8 cellular contexts compared by ENCODE assay signal in genomic region chr4:98261291-98262271, GRCh38. TPM values are rescaled to one million over a fixed set of nuclear protein-coding genes. Genes with fewer than 3 reads are reported as not detected.
DNase-seq lines count a peak whose midpoint lies in the region; ATAC-seq, FAIRE-seq and TF ChIP-seq lines count a peak whose summit lies in the region.

A gene with protein sequence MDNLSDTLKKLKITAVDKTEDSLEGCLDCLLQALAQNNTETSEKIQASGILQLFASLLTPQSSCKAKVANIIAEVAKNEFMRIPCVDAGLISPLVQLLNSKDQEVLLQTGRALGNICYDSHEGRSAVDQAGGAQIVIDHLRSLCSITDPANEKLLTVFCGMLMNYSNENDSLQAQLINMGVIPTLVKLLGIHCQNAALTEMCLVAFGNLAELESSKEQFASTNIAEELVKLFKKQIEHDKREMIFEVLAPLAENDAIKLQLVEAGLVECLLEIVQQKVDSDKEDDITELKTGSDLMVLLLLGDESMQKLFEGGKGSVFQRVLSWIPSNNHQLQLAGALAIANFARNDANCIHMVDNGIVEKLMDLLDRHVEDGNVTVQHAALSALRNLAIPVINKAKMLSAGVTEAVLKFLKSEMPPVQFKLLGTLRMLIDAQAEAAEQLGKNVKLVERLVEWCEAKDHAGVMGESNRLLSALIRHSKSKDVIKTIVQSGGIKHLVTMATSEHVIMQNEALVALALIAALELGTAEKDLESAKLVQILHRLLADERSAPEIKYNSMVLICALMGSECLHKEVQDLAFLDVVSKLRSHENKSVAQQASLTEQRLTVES (plus strand): TSS chr4:98261384. CDS start chr4:98261566, 182 bp downstream.

- peak within 1 kb of the TSS; percentile 65 for H2AFZ ChIP-seq in H1 (ENCODE audit: low read length)

- peaks cover 1 to 9% (median 7%) of the 10 kb centered on the region in 4 experiments; a peak in 5 of 7 replicates for H3K4me1 ChIP-seq in H1 (replicated peaks in 1 of 4; ENCODE audit: control insufficient read depth in 3 of 4, insufficient read depth in 4 of 4, low read length in 3 of 4)

- POLR2A ChIA-PET in H1 (lab: Charles Lee; ENCODE audit: partially characterized antibody) = interaction anchor here (0.9 to 4.0 kb wide), 15 partner anchors 8 to 667 kb away, joined by 3 to 21 read pairs (median 3); no protein-coding TSS in a partner anchor

- peak within 1 kb of the TSS; percentile 93 for H3K27ac ChIP-seq in H1 (ENCODE audit: low read depth, low read length)

- H3K9me3 ChIP-seq in H1 (ENCODE audit: insufficient read depth in 2 of 2, low read depth in 1 of 2, low read length in 1 of 2) = no peaks in the 10 kb centered on the region

- peak within 1 kb of the TSS; percentile 95 for H3K18ac ChIP-seq in H1 (ENCODE audit: extremely low read depth, low read length)

- H3K4me3 ChIP-seq in H1 (ENCODE audit: extremely low read depth in 1 of 4, insufficient read depth in 2 of 4, low read depth in 3 of 4, low read length in 4 of 4) = peak within 1 kb of the TSS; percentile 80 to 96 (median 90)

- peak within 1 kb of the TSS; percentile 64 for H4K5ac ChIP-seq in H1 (ENCODE audit: insufficient read length, low read depth, low read length)

- no peak within 1 kb of the TSS for H2BK120ac ChIP-seq in H1 (replicated peaks; ENCODE audit: low read depth, low read length)

- peak within 1 kb of the TSS; percentile 34 for H4K91ac ChIP-seq in H1 (replicated peaks; ENCODE audit: insufficient read length, low read length)

- no peak for TF ChIP-seq CTCF in H1 (IDR thresholded peaks at IDR 0.05; ENCODE audit: control extremely low read depth in 1 of 3, insufficient read depth in 1 of 3, low read depth in 1 of 3, low read length in 3 of 3)

- peak within 1 kb of the TSS; percentile 69; the same call in 1 of the 2 replicates for H2BK12ac ChIP-seq in H1 (ENCODE audit: low read depth, low read length)

- H3K56ac ChIP-seq in H1 (replicated peaks; ENCODE audit: insufficient read length, low read depth, low read length) = peak within 1 kb of the TSS; percentile 70

- peaks cover 15% of the 10 kb centered on the region for H3K23me2 ChIP-seq in H1 (ENCODE audit: low read depth, low read length)

- TF ChIP-seq POLR2A in H1 (IDR thresholded peaks at IDR 0.05; ENCODE audit: control extremely low read depth in 1 of 2, low read depth in 2 of 2, low read length in 2 of 2) = peak in 1 of 2 experiments; percentile 59; a peak in 2 of 3 replicates

- TF ChIP-seq EP300 in H1 (IDR thresholded peaks at IDR 0.05; ENCODE audit: borderline replicate concordance in 1 of 2, low read depth in 2 of 2, low read length in 2 of 2) = no peak

- H2AK5ac ChIP-seq in H1 (ENCODE audit: low read depth, low read length) = peak within 1 kb of the TSS; percentile 75; the same call in 1 of the 2 replicates

- peak within 1 kb of the TSS; percentile 98; the same call in 1 of the 2 replicates for H4K8ac ChIP-seq in H1 (ENCODE audit: extremely low read depth, insufficient read depth, low read length)

- no peaks in the 10 kb centered on the region for H3K79me1 ChIP-seq in H1 (ENCODE audit: low read depth, low read length)

- no peak for TF ChIP-seq RAD21 in H1 (IDR thresholded peaks at IDR 0.05 in 1 of 2, conservative IDR thresholded peaks at IDR 0.05 in 1 of 2; ENCODE audit: low read depth in 2 of 2, low read length in 2 of 2)

- no peak within 1 kb of the TSS for H3K23ac ChIP-seq in H1 (ENCODE audit: insufficient read length)

- H3K9ac ChIP-seq in H1 (replicated peaks in 1 of 4; ENCODE audit: extremely low read depth in 1 of 4, low read depth in 3 of 4, low read length in 3 of 4) = peak within 1 kb of the TSS; percentile 79 to 95 (median 94)

- H3K79me2 ChIP-seq in H1 (ENCODE audit: control insufficient read depth in 1 of 2, insufficient read depth in 2 of 2, low read length in 2 of 2) = peaks cover 0 to 44% of the 10 kb centered on the region in 2 experiments; a peak in 3 of 4 replicates

- CTCF ChIA-PET in H1 (lab: Charles Lee; ENCODE audit: partially characterized antibody) = interaction anchor here (1.0 to 1.5 kb wide), 2 partner anchors 8 to 103 kb away, joined by 3 to 4 read pairs; no protein-coding TSS in a partner anchor

- H3K14ac ChIP-seq in H1 (ENCODE audit: insufficient read length) = peak within 1 kb of the TSS; percentile 43

- H3K36me3 ChIP-seq in H1 (ENCODE audit: control insufficient read depth in 2 of 4, insufficient read depth in 4 of 4, low read length in 3 of 4) = no peaks in the 10 kb centered on the region

- peak within 1 kb of the TSS; percentile 88 to 91 for H3K4me2 ChIP-seq in H1 (ENCODE audit: insufficient read depth in 1 of 2, low read depth in 2 of 2, low read length in 2 of 2)

- peak within 1 kb of the TSS; percentile 51 for H3K4ac ChIP-seq in H1 (replicated peaks; ENCODE audit: insufficient read length, low read depth, low read length)

- H4K20me1 ChIP-seq in H1 (replicated peaks in 1 of 2; ENCODE audit: control insufficient read depth in 1 of 2, insufficient read depth in 2 of 2, low read length in 2 of 2) = peaks cover 0 to 3% of the 10 kb centered on the region in 2 experiments

- ATAC-seq in HG02970 (IDR thresholded peaks at IDR 0.05; ENCODE audit: low FRiP score, unreplicated experiment) = peak; percentile 4

- DNase-seq in activated gamma-delta T cell (lab: John Stamatoyannopoulos, UW) (peak; percentile 87), activated gamma-delta T cell treated with Interleukin-2 at 50 U/mL for 16 hours (no peak), NCI-H2171 (lab: John Stamatoyannopoulos, UW) (peak; percentile 25), H1 (ENCODE audit: low read depth in 1 of 2, low spot score in 2 of 2) (peak in 1 of 2 experiments; percentile 78), medulla oblongata (ENCODE audit: extremely low spot score) (peak; percentile 73)
- peak; percentile 9 to 25 for DNase-seq in activated CD4-positive, alpha-beta T cell treated with anti-CD3 and anti-CD28 coated beads, Interleukin-2, amount 50 U/mL, for 24 hours (ENCODE audit: low read depth in 1 of 2, low spot score in 1 of 2)
- DNase-seq in stimulated activated CD8-positive, alpha-beta memory T cell treated with anti-CD3 and anti-CD28 coated beads, Interleukin-12 subunit alpha, Interleukin-12 subunit beta, amount 100 ng/mL, for 4 hours (ENCODE audit: low read depth) = peak; percentile 17

- 0% methylated on average over 64 of the region's 103 CpGs; no CpG with 5 or more reads in 1 of the 2 experiments for WGBS in H1 (ENCODE audit: extremely low coverage in 1 of 2, insufficient coverage in 1 of 2, insufficient read length in 1 of 2, insufficient replicate concordance in 2 of 2, low coverage in 1 of 2, low lambda C conversion rate in 2 of 2, missing lambda C conversion rate in 1 of 2), 2 experiments

- H2BK20ac ChIP-seq in H1 (ENCODE audit: low read length) = no peak within 1 kb of the TSS

- no peaks in the 10 kb centered on the region for H3K27me3 ChIP-seq in H1 (replicated peaks in 1 of 4; ENCODE audit: control insufficient read depth in 3 of 4, extremely low read depth in 1 of 4, insufficient read depth in 3 of 4, low read length in 3 of 4)

- peak within 1 kb of the TSS; percentile 72; the same call in 1 of the 2 replicates for H2BK15ac ChIP-seq in H1 (ENCODE audit: low read length)

- peak within 1 kb of the TSS; percentile 89 for H2BK5ac ChIP-seq in H1 (ENCODE audit: low read depth, low read length)

- FAIRE-seq in H1 (lab: Jason Lieb, UNC) = no peak

TF ChIP-seq in H1, 55 proteins besides CTCF, POLR2A, EP300 and RAD21 (continues in another document):
- TF ChIP-seq SIRT6 (IDR thresholded peaks at IDR 0.05; ENCODE audit: low read length) (no peak), BCL11A (IDR thresholded peaks at IDR 0.05; ENCODE audit: low read depth in 2 of 2, low read length in 2 of 2) (no peak), CHD2 (IDR thresholded peaks at IDR 0.05; ENCODE audit: low read length) (no peak), JUND (IDR thresholded peaks at IDR 0.05; ENCODE audit: low read length) (no peak), TBP (IDR thresholded peaks at IDR 0.05; ENCODE audit: low read depth, low read length) (no peak), SUZ12 (IDR thresholded peaks at IDR 0.05; ENCODE audit: low read length) (0 out of 2 replicates have a peak, but pooled peaks have one; percentile 32), SP1 (IDR thresholded peaks at IDR 0.05; ENCODE audit: low read depth, low read length) (no peak), RXRA (IDR thresholded peaks at IDR 0.05; ENCODE audit: insufficient read depth, low read depth, low read length) (no peak), POLR2AphosphoS5 (IDR thresholded peaks at IDR 0.05; ENCODE audit: low read depth, low read length) (no peak; the same call in 1 of the 2 replicates), NRF1 (IDR thresholded peaks at IDR 0.05; ENCODE audit: low read depth, low read length) (no peak), SIX5 (IDR thresholded peaks at IDR 0.05; ENCODE audit: low read depth, low read length) (no peak), GABPA (IDR thresholded peaks at IDR 0.05; ENCODE audit: borderline replicate concordance, insufficient read depth, low read length) (no peak), SIN3A (conservative IDR thresholded peaks at IDR 0.05 in 1 of 2, IDR thresholded peaks at IDR 0.05 in 1 of 2; ENCODE audit: low read depth in 1 of 2, low read length in 2 of 2) (no peak), SAP30 (IDR thresholded peaks at IDR 0.05; ENCODE audit: insufficient read depth, insufficient replicate concordance, low read length) (no peak), YY1 (IDR thresholded peaks at IDR 0.05; ENCODE audit: low read depth, low read length) (peak; percentile 10; the same call in 1 of the 2 replicates), TEAD4 (IDR thresholded peaks at IDR 0.05; ENCODE audit: low read depth, low read length) (no peak), POU5F1 (IDR thresholded peaks at IDR 0.05; ENCODE audit: low read depth, low read length) (no peak), JUN (IDR thresholded peaks at IDR 0.05; ENCODE audit: low read depth, low read length) (no peak), CEBPB (IDR thresholded peaks at IDR 0.05; ENCODE audit: low read depth, low read length) (no peak), RBBP5 (IDR thresholded peaks at IDR 0.05; ENCODE audit: borderline replicate concordance, low read depth, low read length) (peak; percentile 75; the same call in 1 of the 2 replicates), EGR1 (IDR thresholded peaks at IDR 0.05; ENCODE audit: borderline replicate concordance, low read depth, low read length) (no peak)

RNA-seq across cellular contexts. Expression of the gene that starts here (rescaled TPM):
- 31.4 and 31.9 TPM in 2 replicates for total RNA-seq in H1 (2021; fragmentation: NEBNext Ultra II Directional; extraction: Animal tissue kit (Norgen Biotek cat#: 25700))
- 8.5 and 12.8 TPM in 2 replicates for polyA plus RNA-seq in H1 (2011; rRNA removed)
- 17.9 TPM for polyA plus RNA-seq in H1 (2011; cell fraction: cytosol; rRNA removed)
- 12.5 TPM for polyA plus RNA-seq in H1 (2011; cell fraction: nucleus; rRNA removed)
- 22.5 to 30.0 TPM (median 23.9 TPM) in 4 replicates for polyA plus RNA-seq in H1 (2012, experiment 1 of 2)
- 3.4 TPM for polyA plus RNA-seq in H1 (2012, experiment 2 of 2)
- polyA plus RNA-seq in H1 (2013, experiment 1 of 2) = 13.3 TPM
- 13.4 TPM for polyA plus RNA-seq in H1 (2013, experiment 2 of 2)
- polyA minus RNA-seq in H1 (2011; rRNA and poly(A)+ RNA removed) = 34.2 and 44.3 TPM in 2 replicates
- 24.4 TPM for polyA minus RNA-seq in H1 (2011; cell fraction: cytosol; rRNA and poly(A)+ RNA removed)
- polyA minus RNA-seq in H1 (2011; cell fraction: nucleus; rRNA and poly(A)+ RNA removed) = 57.5 TPM
